ENCODE assay signal across 8 cellular contexts in the genomic region with DNA sequence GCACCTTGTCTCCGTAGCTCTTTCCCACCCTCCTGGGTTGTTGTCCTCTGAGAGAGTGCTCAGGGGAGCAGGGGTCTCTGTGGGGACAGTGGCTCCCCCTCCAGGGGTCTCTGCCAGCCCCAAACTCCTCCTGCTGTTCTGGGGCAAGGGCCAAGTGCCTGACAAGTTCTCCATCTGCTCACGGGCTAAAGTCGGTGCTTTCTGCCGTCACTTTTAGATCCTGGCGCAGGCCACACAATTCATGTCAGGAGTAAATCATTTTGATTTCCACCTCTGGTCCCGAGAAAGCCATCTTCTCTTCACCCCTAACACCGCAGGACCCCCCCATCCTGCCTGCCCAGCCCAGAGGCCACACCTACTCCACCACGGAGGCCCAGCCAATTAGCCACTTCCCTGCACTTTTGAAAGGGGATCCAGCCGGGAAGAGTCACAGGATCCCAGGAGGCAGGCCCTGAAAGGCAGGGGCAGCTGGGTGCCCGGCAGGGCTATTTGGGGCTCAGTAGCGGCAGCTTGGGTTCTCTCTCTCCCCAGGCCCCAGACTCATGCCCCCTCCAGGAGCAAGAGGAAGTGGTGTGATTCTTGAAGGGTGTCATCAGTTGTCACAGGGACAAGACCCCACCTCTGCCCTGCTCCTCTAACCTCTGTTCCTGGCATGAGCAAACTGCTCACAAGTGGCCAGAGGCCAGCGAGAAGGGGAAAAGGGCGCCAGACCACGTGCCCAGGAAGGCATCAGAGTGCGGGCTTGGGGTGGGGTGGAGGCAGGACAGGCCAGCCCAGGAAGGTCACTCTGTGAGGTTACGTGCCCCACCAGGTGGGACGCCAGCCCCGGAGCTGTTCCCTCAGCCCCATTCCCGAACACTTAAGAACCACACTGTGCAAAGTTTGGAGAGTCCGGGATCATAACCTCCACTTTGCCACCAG. TPM values are rescaled to one million over a fixed set of nuclear protein-coding genes. Genes with fewer than 3 reads are reported as not detected.
A peak's percentile ranks its signal among the peaks of the same experiment; 100 is the strongest.
DNase-seq lines count a peak whose midpoint lies in the region; ATAC-seq, FAIRE-seq and TF ChIP-seq lines count a peak whose summit lies in the region.

No MANE protein-coding gene starts in this region.

- no peaks in the 10 kb centered on the region for H3K27me3 ChIP-seq in CD4-positive, alpha-beta T cell (ENCODE audit: control insufficient read depth, insufficient read depth, low read length)
- H3K27me3 ChIP-seq in K562 (ENCODE audit: control insufficient read depth in 2 of 2, insufficient read depth in 2 of 2, low read length in 2 of 2) (no peaks in the 10 kb centered on the region), mesenchymal stem cell (ENCODE audit: control insufficient read depth in 1 of 2, insufficient read depth in 1 of 2, low read length in 2 of 2) (no peaks in the 10 kb centered on the region)

- peak overlapping the region in 1 of 2 experiments; percentile 38 for H2BK12ac ChIP-seq in mesenchymal stem cell (ENCODE audit: low read length in 2 of 2)

- no peak for TF ChIP-seq EP300 in K562 (IDR thresholded peaks at IDR 0.05; ENCODE audit: low read length)

- no peak overlapping the region for H3K27ac ChIP-seq in CD4-positive, alpha-beta T cell (ENCODE audit: low read depth, low read length)
- H3K27ac ChIP-seq in K562 (ENCODE audit: extremely low read depth, low read depth, low read length) (peak overlapping the region; percentile 94), mesenchymal stem cell (ENCODE audit: low read length, poor library complexity, severe bottlenecking) (no peak overlapping the region)

- no peak for FAIRE-seq in K562 (lab: Jason Lieb, UNC)

- no peak overlapping the region for H3K14ac ChIP-seq in mesenchymal stem cell (ENCODE audit: low read length in 2 of 2)

- no peaks in the 10 kb centered on the region for H4K20me1 ChIP-seq in K562 (replicated peaks; ENCODE audit: control insufficient read depth, insufficient read depth, low read length)

- WGBS in K562 (ENCODE audit: insufficient coverage, low coverage, missing lambda C conversion rate), result 69% methylated on average over 15 of the region's 20 CpGs
- 78% methylated on average over 19 of the region's 20 CpGs for WGBS in mesenchymal stem cell

- no peak overlapping the region for H2BK5ac ChIP-seq in mesenchymal stem cell (ENCODE audit: low read depth, low read length, poor library complexity, severe bottlenecking)

- peak overlapping the region; percentile 73 for H4K91ac ChIP-seq in mesenchymal stem cell (ENCODE audit: low read length)

- H3K4me3 Mint-ChIP-seq in CD4-positive, alpha-beta T cell, result peak overlapping the region; percentile 90

- no peak for TF ChIP-seq POLR2A in K562 (conservative IDR thresholded peaks at IDR 0.05)

- ATAC-seq in CD4-positive, alpha-beta T cell (ENCODE audit: poor library complexity), result no peak
- ATAC-seq in K562 (no peak), HG03039 (IDR thresholded peaks at IDR 0.05; ENCODE audit: unreplicated experiment) (no peak), HG02870 (IDR thresholded peaks at IDR 0.05; ENCODE audit: unreplicated experiment) (no peak)

- BruUV-seq in K562 (replicated peaks; lab: Mats Ljungman, UMichigan), result TSS peak; percentile 45

- no peak overlapping the region for H3K27ac Mint-ChIP-seq in CD4-positive, alpha-beta T cell

- H3K36me3 ChIP-seq in K562 (ENCODE audit: control insufficient read depth, insufficient read depth, low read length), result peaks cover 23% of the 10 kb centered on the region; the same call in 2 of the 3 replicates
- H3K36me3 ChIP-seq in mesenchymal stem cell (ENCODE audit: control insufficient read depth in 1 of 2, insufficient read depth in 2 of 2, low read depth in 1 of 2, low read length in 2 of 2), result no peaks in the 10 kb centered on the region

- no peaks in the 10 kb centered on the region for H3K27me3 Mint-ChIP-seq in CD4-positive, alpha-beta T cell

- H3K36me3 Mint-ChIP-seq in CD4-positive, alpha-beta T cell (ENCODE audit: low read depth), result no peaks in the 10 kb centered on the region

- no peak overlapping the region for H3K18ac ChIP-seq in mesenchymal stem cell (ENCODE audit: low read depth in 1 of 2, low read length in 2 of 2)

- no peak for TF ChIP-seq CTCF in CD4-positive, alpha-beta T cell (IDR thresholded peaks at IDR 0.05)
- TF ChIP-seq CTCF in K562 (IDR thresholded peaks at IDR 0.05 in 2 of 3, conservative IDR thresholded peaks at IDR 0.05 in 1 of 3; ENCODE audit: insufficient read depth in 2 of 3, low read depth in 1 of 3, low read length in 3 of 3), result no peak

- CTCF ChIA-PET in CD4-positive, alpha-beta T cell (lab: Charles Lee), result interaction anchor here (1.1 to 1.8 kb wide), 3 partner anchors 11 to 40 kb away, joined by 3 to 6 read pairs (median 5); partner anchors contain the start of gene STIP1
- CTCF ChIA-PET in K562 (lab: Yijun Ruan, JAX; ENCODE audit: low intra/inter-chr PET ratio), result no interaction called here

- no peak overlapping the region for H2BK120ac ChIP-seq in mesenchymal stem cell (ENCODE audit: low read depth, low read length)

- peak overlapping the region in 1 of 2 experiments; percentile 24 for H3K4ac ChIP-seq in mesenchymal stem cell (ENCODE audit: low read depth in 1 of 2, low read length in 2 of 2)

- no peaks in the 10 kb centered on the region for H3K9me1 ChIP-seq in K562 (ENCODE audit: control insufficient read depth, insufficient read depth, low read length)

- H2AFZ ChIP-seq in K562 (ENCODE audit: low read depth, low read length), result peak overlapping the region; percentile 88
- no peak overlapping the region for H2AFZ ChIP-seq in mesenchymal stem cell (ENCODE audit: low read depth, low read length)

- H2BK15ac ChIP-seq in mesenchymal stem cell (ENCODE audit: low read depth, poor library complexity, severe bottlenecking), result peak overlapping the region; percentile 9

- intact Hi-C loops in CD4-positive, alpha-beta T cell (cut with DNase I, micrococcal nuclease), result loop anchor here in 1 of 2 experiments (10.0 kb wide), 1 partner anchor 490 kb away; the partner anchor contains the start of gene ATL3
- intact Hi-C loops in K562 (cut with micrococcal nuclease), result no loop called here

- no peaks in the 10 kb centered on the region for H3K9me3 ChIP-seq in CD4-positive, alpha-beta T cell (ENCODE audit: control insufficient read depth, low read length)
- H3K9me3 ChIP-seq in K562 (replicated peaks; ENCODE audit: control insufficient read depth, insufficient read depth, low read depth, low read length) (0 out of 2 replicates have a peak, but pooled peaks cover 2% of the 10 kb centered on the region), mesenchymal stem cell (ENCODE audit: control insufficient read depth, low read length) (no peaks in the 10 kb centered on the region)

- peaks cover 7% of the 10 kb centered on the region for H3K79me1 ChIP-seq in mesenchymal stem cell (replicated peaks; ENCODE audit: low read length, poor library complexity, severe bottlenecking)

- H3K4me2 ChIP-seq in K562 (ENCODE audit: insufficient read depth, low read length), result peak overlapping the region; percentile 96
- H3K4me2 ChIP-seq in mesenchymal stem cell (ENCODE audit: low read length, poor library complexity, severe bottlenecking), result no peak overlapping the region

- H4K8ac ChIP-seq in mesenchymal stem cell (ENCODE audit: low read length), result peak overlapping the region; percentile 19

- H3K4me1 Mint-ChIP-seq in CD4-positive, alpha-beta T cell (ENCODE audit: low read depth), result peaks cover 4% of the 10 kb centered on the region

- H3K9me3 Mint-ChIP-seq in CD4-positive, alpha-beta T cell, result no peaks in the 10 kb centered on the region

- H3K4me1 ChIP-seq in K562 (replicated peaks in 1 of 2; ENCODE audit: control insufficient read depth in 2 of 2, insufficient read depth in 2 of 2, low read length in 2 of 2) (peaks cover 6 to 27% of the 10 kb centered on the region in 2 experiments; a peak in 3 of 5 replicates), mesenchymal stem cell (ENCODE audit: control insufficient read depth, insufficient read depth, low read depth, low read length) (peaks cover 19% of the 10 kb centered on the region)

- H3K9ac ChIP-seq in K562 (ENCODE audit: insufficient read depth in 1 of 2, low read depth in 2 of 2, low read length in 2 of 2), result peak overlapping the region; percentile 87 to 95
- peak overlapping the region; percentile 85 for H3K9ac ChIP-seq in mesenchymal stem cell (ENCODE audit: low read length)

- H2AK5ac ChIP-seq in mesenchymal stem cell (ENCODE audit: low read length, severe bottlenecking), result no peak overlapping the region

- H3K4me3 ChIP-seq in K562 (peak overlapping the region; percentile 79), mesenchymal stem cell (ENCODE audit: insufficient read depth in 1 of 2, low read depth in 1 of 2, low read length in 2 of 2) (peak overlapping the region in 1 of 2 experiments; percentile 85)

- peaks cover 61% of the 10 kb centered on the region for H3K79me2 ChIP-seq in K562 (ENCODE audit: control insufficient read depth, insufficient read depth, low read length)

- no peak for DNase-seq in CD4-positive, alpha-beta T cell
- peak; percentile 32 for DNase-seq in KBM-7
- DNase-seq in K562 (ENCODE audit: extremely low read depth in 1 of 4, low spot score in 3 of 4), result peak in 2 of 4 experiments; percentile 24 to 29
- no peak for DNase-seq in mesenchymal stem cell
- DNase-seq in HuH-7 (ENCODE audit: low spot score), result no peak
- DNase-seq in NCI-H1694 (lab: John Stamatoyannopoulos, UW), result no peak

- no peak for TF ChIP-seq RAD21 in K562 (CRISPR knock-in tag; conservative IDR thresholded peaks at IDR 0.05 in 1 of 2, IDR thresholded peaks at IDR 0.05 in 1 of 2)

- in situ Hi-C loops in KBM-7 (cut with MboI; ENCODE audit: low pct_unique_long_range_greater_than_20kb, low sequenced_read_pairs), result no loop called here
- in situ Hi-C loops in K562 (cut with MboI), result no loop called here

- POLR2A ChIA-PET in CD4-positive, alpha-beta T cell (lab: Charles Lee), result interaction anchor here (3.4 kb wide), 1 partner anchor 21 kb away, joined by 22 read pairs; the partner anchor contains the start of gene STIP1
- POLR2A ChIA-PET in K562 (lab: Yijun Ruan, JAX), result interaction anchor here (0.6 to 2.0 kb wide), 3 partner anchors 17 to 293 kb away, joined by 3 to 9 read pairs (median 4); no protein-coding TSS in a partner anchor

- peak overlapping the region in 1 of 2 experiments; percentile 74 for H3K23ac ChIP-seq in mesenchymal stem cell (ENCODE audit: low read length in 2 of 2)

RNA-seq across cellular contexts. Expression of gene MACROD1, which starts 1.3 kb away (rescaled TPM):
- 1 to 10 TPM; 6.0 to 6.3 TPM for total RNA-seq in CD4-positive, alpha-beta T cell
- total RNA-seq in K562 (2011; cell fraction: chromatin; rRNA removed; ENCODE audit: low replicate concordance), result 63.3 and 92.7 TPM in 2 replicates
- 79.2 and 103 TPM in 2 replicates for total RNA-seq in K562 (2011; cell fraction: nucleolus; rRNA removed)
- total RNA-seq in K562 (2011; cell fraction: nucleoplasm; rRNA removed), result 54.7 and 61.3 TPM in 2 replicates
- total RNA-seq in K562 (2014; rRNA removed), result 60.0 and 64.5 TPM in 2 replicates
- total RNA-seq in K562 (2014; rRNA removed; fragmentation: Illumina TruSeq; extraction: Trizol), result 25.5 and 25.9 TPM in 2 replicates
- total RNA-seq in K562 (2015; rRNA removed; fragmentation: Illumina TruSeq; extraction: Trizol), result 42.3 and 50.0 TPM in 2 replicates
- total RNA-seq in K562 (2021), result 45.2 and 47.3 TPM in 2 replicates
- 26.4 and 31.0 TPM in 2 replicates for polyA plus RNA-seq in K562 (2011; rRNA removed)
- 39.3 and 90.4 TPM in 2 replicates for polyA plus RNA-seq in K562 (2011; cell fraction: cytosol; rRNA removed)
- polyA plus RNA-seq in K562 (2011; cell fraction: nucleus; rRNA removed), result 128 and 166 TPM in 2 replicates
- polyA plus RNA-seq in K562 (2012), result 34.4 and 49.3 TPM in 2 replicates
- polyA plus RNA-seq in K562 (2014; fragmentation: Illumina TruSeq; extraction: Trizol), result 13.4 and 19.4 TPM in 2 replicates
- 1 to 10 TPM; 1.1 to 2.3 TPM for polyA plus RNA-seq in K562 (2014; fragmentation: Nextera tagmentation; extraction: Ambion mirVana)
- 45.7 and 54.9 TPM in 2 replicates for polyA plus RNA-seq in K562 (2014; rRNA removed)
- polyA minus RNA-seq in K562 (2011; rRNA and poly(A)+ RNA removed), result 12.7 and 14.8 TPM in 2 replicates
- 16.8 and 23.4 TPM in 2 replicates for polyA minus RNA-seq in K562 (2011; cell fraction: cytosol; rRNA and poly(A)+ RNA removed)
- 20.7 and 28.4 TPM in 2 replicates for polyA minus RNA-seq in K562 (2011; cell fraction: nucleus; rRNA and poly(A)+ RNA removed)
- polyA plus RNA-seq in mesenchymal stem cell (2013, experiment 1 of 2), result 2.9 TPM
- polyA plus RNA-seq in mesenchymal stem cell (2013, experiment 2 of 2), result 3.0 TPM

RNA-seq across cellular contexts. Expression of gene STIP1, which starts 21.3 kb away (rescaled TPM):
- 10 to 100 TPM; 29.0 to 37.5 TPM for total RNA-seq in CD4-positive, alpha-beta T cell
- total RNA-seq in K562 (2011; cell fraction: chromatin; rRNA removed; ENCODE audit: low replicate concordance), result 306 and 548 TPM in 2 replicates
- 286 and 316 TPM in 2 replicates for total RNA-seq in K562 (2011; cell fraction: nucleolus; rRNA removed)
- total RNA-seq in K562 (2011; cell fraction: nucleoplasm; rRNA removed), result 232 and 255 TPM in 2 replicates
- total RNA-seq in K562 (2014; rRNA removed) (407 and 459 TPM in 2 replicates), K562 (2014; rRNA removed; fragmentation: Illumina TruSeq; extraction: Trizol) (340 and 344 TPM in 2 replicates), K562 (2015; rRNA removed; fragmentation: Illumina TruSeq; extraction: Trizol) (363 and 385 TPM in 2 replicates), K562 (2021) (346 and 350 TPM in 2 replicates)
- polyA plus RNA-seq in K562 (2011; rRNA removed) (324 and 332 TPM in 2 replicates), K562 (2014; fragmentation: Illumina TruSeq; extraction: Trizol) (358 and 465 TPM in 2 replicates), K562 (2014; fragmentation: Nextera tagmentation; extraction: Ambion mirVana) (100 to 1,000 TPM in 1 of 2 experiments, 10 to 100 TPM in 1; 58.1 to 122 TPM), K562 (2014; rRNA removed) (353 and 363 TPM in 2 replicates)
- polyA plus RNA-seq in K562 (2011; cell fraction: cytosol; rRNA removed), result 186 and 200 TPM in 2 replicates
- 175 and 176 TPM in 2 replicates for polyA plus RNA-seq in K562 (2011; cell fraction: nucleus; rRNA removed)
- 218 and 368 TPM in 2 replicates for polyA plus RNA-seq in K562 (2012)
- polyA minus RNA-seq in K562 (2011; rRNA and poly(A)+ RNA removed), result 415 and 509 TPM in 2 replicates
- polyA minus RNA-seq in K562 (2011; cell fraction: cytosol; rRNA and poly(A)+ RNA removed), result 226 and 244 TPM in 2 replicates
- polyA minus RNA-seq in K562 (2011; cell fraction: nucleus; rRNA and poly(A)+ RNA removed), result 111 and 217 TPM in 2 replicates
- 111 TPM for polyA plus RNA-seq in mesenchymal stem cell (2013, experiment 1 of 2)
- 110 TPM for polyA plus RNA-seq in mesenchymal stem cell (2013, experiment 2 of 2)

RNA-seq across cellular contexts. Expression of gene FERMT3, which starts 41.9 kb away (rescaled TPM):
- 10 to 100 TPM; 55.8 to 61.1 TPM for total RNA-seq in CD4-positive, alpha-beta T cell
- 73.9 and 265 TPM in 2 replicates for total RNA-seq in K562 (2011; cell fraction: chromatin; rRNA removed; ENCODE audit: low replicate concordance)
- 233 and 244 TPM in 2 replicates for total RNA-seq in K562 (2011; cell fraction: nucleolus; rRNA removed)
- total RNA-seq in K562 (2011; cell fraction: nucleoplasm; rRNA removed), result 103 and 120 TPM in 2 replicates
- total RNA-seq in K562 (2014; rRNA removed), result 192 and 205 TPM in 2 replicates
- total RNA-seq in K562 (2014; rRNA removed; fragmentation: Illumina TruSeq; extraction: Trizol), result 25.5 and 39.3 TPM in 2 replicates
- 74.5 and 79.5 TPM in 2 replicates for total RNA-seq in K562 (2015; rRNA removed; fragmentation: Illumina TruSeq; extraction: Trizol)
- total RNA-seq in K562 (2021), result 249 and 275 TPM in 2 replicates
- 79.7 and 134 TPM in 2 replicates for polyA plus RNA-seq in K562 (2011; rRNA removed)
- polyA plus RNA-seq in K562 (2011; cell fraction: cytosol; rRNA removed), result 111 and 282 TPM in 2 replicates
- polyA plus RNA-seq in K562 (2011; cell fraction: nucleus; rRNA removed), result 306 and 623 TPM in 2 replicates
- 176 and 251 TPM in 2 replicates for polyA plus RNA-seq in K562 (2012)
- 98.1 and 207 TPM in 2 replicates for polyA plus RNA-seq in K562 (2014; fragmentation: Illumina TruSeq; extraction: Trizol)
- 1 to 10 TPM; 3.2 to 7.2 TPM for polyA plus RNA-seq in K562 (2014; fragmentation: Nextera tagmentation; extraction: Ambion mirVana)
- 169 and 202 TPM in 2 replicates for polyA plus RNA-seq in K562 (2014; rRNA removed)
- polyA minus RNA-seq in K562 (2011; rRNA and poly(A)+ RNA removed), result 29.0 and 41.3 TPM in 2 replicates
- polyA minus RNA-seq in K562 (2011; cell fraction: cytosol; rRNA and poly(A)+ RNA removed), result 111 and 123 TPM in 2 replicates
- polyA minus RNA-seq in K562 (2011; cell fraction: nucleus; rRNA and poly(A)+ RNA removed), result 68.5 and 84.4 TPM in 2 replicates
- 0.79 TPM for polyA plus RNA-seq in mesenchymal stem cell (2013, experiment 1 of 2)
- polyA plus RNA-seq in mesenchymal stem cell (2013, experiment 2 of 2), result 0.73 TPM

Comparison
In these comparisons a context has a peak if more than half of its experiments do, and no peak if none do; other contexts are left out.
1. RNA of gene STIP1, which starts 21.3 kb away (total RNA-seq): 232 to 548 TPM in K562; 29.0 to 37.5 TPM in CD4-positive, alpha-beta T cell; every median in the first group is over 4 times any median in the second.